In genomic region chr2:235577404-235578330, GRCh38 we compare ENCODE assay signal across 1 cellular context.
TF ChIP-seq lines count a peak whose summit lies in the region.

No MANE protein-coding gene starts in this region.

TF ChIP-seq in HepG2, 621 proteins besides CTCF, POLR2A, EP300 and RAD21 (continued from another document and continues in another):
- TF ChIP-seq KIAA2018 (CRISPR knock-in tag; IDR thresholded peaks at IDR 0.05; ENCODE audit: borderline replicate concordance) (no peak), ZNF180 (CRISPR knock-in tag; IDR thresholded peaks at IDR 0.05; ENCODE audit: borderline replicate concordance, low read depth) (no peak), BHLHE40 (IDR thresholded peaks at IDR 0.05; ENCODE audit: low read length) (no peak), GATAD2A (CRISPR knock-in tag; IDR thresholded peaks at IDR 0.05) (peak; percentile 83), NFYC (CRISPR knock-in tag; IDR thresholded peaks at IDR 0.05) (peak; percentile 13; the same call in 1 of the 2 replicates), NCOR1 (IDR thresholded peaks at IDR 0.05; ENCODE audit: borderline replicate concordance, low read length) (no peak), CHD4 (IDR thresholded peaks at IDR 0.05; ENCODE audit: borderline replicate concordance, low read length) (no peak), FLYWCH1 (CRISPR knock-in tag; IDR thresholded peaks at IDR 0.05) (no peak), ZBTB39 (CRISPR knock-in tag; IDR thresholded peaks at IDR 0.05) (no peak), ZNF280D (CRISPR knock-in tag; IDR thresholded peaks at IDR 0.05) (peak; percentile 21; the same call in 1 of the 2 replicates), ATF7-NPFF (CRISPR knock-in tag; IDR thresholded peaks at IDR 0.05; ENCODE audit: low read depth) (no peak), REXO4 (CRISPR knock-in tag; IDR thresholded peaks at IDR 0.05; ENCODE audit: borderline replicate concordance) (no peak), ZBTB20 (CRISPR knock-in tag; IDR thresholded peaks at IDR 0.05; ENCODE audit: borderline replicate concordance, low read depth) (peak; percentile 29; the same call in 1 of the 2 replicates), SMAD1 (CRISPR knock-in tag; IDR thresholded peaks at IDR 0.05; ENCODE audit: borderline replicate concordance, low read depth) (peak; percentile 41; the same call in 1 of the 2 replicates), BORCS8-MEF2B (CRISPR knock-in tag; IDR thresholded peaks at IDR 0.05) (0 out of 2 replicates have a peak, but pooled peaks have one; percentile 27), NR2F1 (CRISPR knock-in tag; IDR thresholded peaks at IDR 0.05) (no peak), ZNF337 (CRISPR knock-in tag; IDR thresholded peaks at IDR 0.05; ENCODE audit: borderline replicate concordance, low read depth) (no peak), RNF2 (conservative IDR thresholded peaks at IDR 0.05; ENCODE audit: low read depth) (no peak), TFDP1 (CRISPR knock-in tag; IDR thresholded peaks at IDR 0.05; ENCODE audit: borderline replicate concordance) (peak; percentile 26; the same call in 1 of the 2 replicates), THAP11 (CRISPR knock-in tag; IDR thresholded peaks at IDR 0.05) (peak; percentile 20; the same call in 1 of the 2 replicates), ZFP62 (CRISPR knock-in tag; IDR thresholded peaks at IDR 0.05) (no peak), MXD4 (CRISPR knock-in tag; IDR thresholded peaks at IDR 0.05) (peak; percentile 34; the same call in 1 of the 2 replicates), HNF1B (CRISPR knock-in tag; IDR thresholded peaks at IDR 0.05) (peak; percentile 73; the same call in 1 of the 2 replicates), ZNF567 (CRISPR knock-in tag; IDR thresholded peaks at IDR 0.05; ENCODE audit: borderline replicate concordance) (0 out of 2 replicates have a peak, but pooled peaks have one; percentile 61), SAP130 (CRISPR knock-in tag; IDR thresholded peaks at IDR 0.05; ENCODE audit: low read depth) (peak; percentile 59), CBFB (CRISPR knock-in tag; IDR thresholded peaks at IDR 0.05) (no peak), GMEB2 (CRISPR knock-in tag; IDR thresholded peaks at IDR 0.05; ENCODE audit: low read depth) (no peak), ZNF431 (CRISPR knock-in tag; IDR thresholded peaks at IDR 0.05; ENCODE audit: borderline replicate concordance, low read depth) (no peak), ZNF784 (CRISPR knock-in tag; IDR thresholded peaks at IDR 0.05; ENCODE audit: borderline replicate concordance) (no peak), ZNF724P (CRISPR knock-in tag; IDR thresholded peaks at IDR 0.05; ENCODE audit: borderline replicate concordance) (no peak), ZNF362 (CRISPR knock-in tag; IDR thresholded peaks at IDR 0.05; ENCODE audit: borderline replicate concordance) (peak; percentile 86), HMGXB4 (CRISPR knock-in tag; IDR thresholded peaks at IDR 0.05; ENCODE audit: borderline replicate concordance in 1 of 2, low read depth in 1 of 2) (peak in 1 of 2 experiments; percentile 65; a peak in 1 of 4 replicates)
